In the genomic region with DNA sequence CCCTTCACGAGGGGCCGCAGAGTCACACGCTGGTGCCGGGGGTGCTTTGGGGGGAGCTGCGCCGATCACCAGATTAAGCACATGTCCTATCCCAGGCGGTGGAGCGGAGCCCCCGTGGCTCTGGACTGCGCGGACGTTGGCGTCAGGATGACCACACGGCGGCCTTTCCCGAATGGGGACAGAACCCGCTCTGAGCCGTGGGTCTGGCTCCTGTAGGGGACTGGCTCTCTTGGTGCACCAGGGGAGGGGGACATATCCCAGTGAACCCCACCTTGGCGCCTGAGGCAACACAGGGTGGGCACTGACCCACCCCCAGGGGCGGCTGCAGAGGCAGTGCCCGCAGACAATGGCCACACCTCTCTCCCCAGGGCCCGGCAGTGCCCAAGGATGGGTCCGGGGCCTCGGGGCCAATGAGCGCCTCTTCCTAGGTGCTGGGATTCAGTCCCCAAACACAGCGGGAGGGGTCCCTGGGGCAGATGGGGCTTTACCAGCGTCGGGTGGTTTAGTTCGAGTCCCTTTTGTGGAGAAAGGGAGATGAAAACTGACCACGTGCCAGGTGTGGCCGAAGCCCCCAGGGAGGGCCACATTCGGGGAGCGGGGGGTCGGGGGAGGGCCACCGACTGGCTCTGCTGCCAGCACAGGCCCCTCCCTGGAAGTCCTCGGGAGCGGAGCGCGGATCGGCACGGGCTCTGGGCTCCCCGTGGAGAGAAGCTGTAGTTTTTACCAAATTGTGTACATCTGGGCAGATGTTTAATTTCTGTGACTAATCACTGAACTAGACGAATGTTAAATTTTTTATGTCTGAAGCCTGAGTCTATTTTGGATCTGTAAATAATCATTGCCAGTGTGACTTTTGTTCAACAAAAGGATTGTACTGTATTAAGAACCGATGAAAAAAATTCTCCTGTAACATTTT, we compare ENCODE assay signal across 24 cellular contexts. TPM values are rescaled to one million over a fixed set of nuclear protein-coding genes. Genes with fewer than 3 reads are reported as not detected.
A peak's percentile ranks its signal among the peaks of the same experiment; 100 is the strongest.
DNase-seq lines count a peak whose midpoint lies in the region; ATAC-seq and TF ChIP-seq lines count a peak whose summit lies in the region.
"Had no signal": no experiment of that assay in that cellular context is flagged by ENCODE, and none has a peak within 500 bp of the region (broad histone marks: within the 10 kb centered on the region; RNA-seq: fewer than 3 reads in every experiment).

No MANE protein-coding gene starts in this region.

- H3K27ac ChIP-seq in heart left ventricle: peak overlapping the region in 10 of 12 donors; percentile 7 to 67 (median 40)
- no peak overlapping the region for H3K27ac ChIP-seq in SJSA1
- H3K27ac ChIP-seq in fibroblast of lung (ENCODE audit: insufficient read depth, low read length): no peak overlapping the region
- H3K27ac ChIP-seq in temporal lobe (ENCODE audit: low read depth, low read length): peak overlapping the region; percentile 36
- no peak overlapping the region for H3K27ac ChIP-seq in body of pancreas
- no peak overlapping the region for H3K27ac ChIP-seq in testis
- no peak overlapping the region; the same call in 1 of the 2 replicates for H3K27ac ChIP-seq in RWPE1
- H3K27ac ChIP-seq: epithelial cell of prostate, neural progenitor cell, uterus had no signal

- H3K4me1 ChIP-seq in heart left ventricle (peaks cover 0 to 44% (median 14%) of the 10 kb centered on the region in 12 donors), SJSA1 (replicated peaks) (peaks cover 17% of the 10 kb centered on the region), fibroblast of lung (ENCODE audit: control insufficient read depth, extremely low read depth, insufficient read depth, low read length) (peaks cover 3% of the 10 kb centered on the region), body of pancreas (no peaks in the 10 kb centered on the region), testis (no peaks in the 10 kb centered on the region)
- H3K4me1 ChIP-seq: neural progenitor cell, uterus had no signal

- DNase-seq in heart left ventricle (no peak), Right ventricle myocardium inferior (ENCODE audit: missing footprints) (no peak), SJSA1 (ENCODE audit: low read depth in 1 of 2, low spot score in 2 of 2) (peak; percentile 62 to 64), fibroblast of lung (ENCODE audit: low read depth in 2 of 2) (peak in 1 of 2 donors; percentile 83), body of pancreas (no peak), testis (no peak), RWPE1 (ENCODE audit: low spot score) (no peak)
- DNase-seq: activated B cell treated with CpG ODN at 0.5 μM for 24 hours; activated CD8-positive, alpha-beta memory T cell treated with anti-CD3 and anti-CD28 coated beads for 24 hours; aorta; hypothalamus; KBM-7; NCI-H1092; NCI-H2107; NCI-H524 treated with DMSO at 0.1 percent for 48 hours; SIG-M5; stimulated activated CD4-positive, alpha-beta T cell treated with anti-CD3 and anti-CD28 coated beads, Interleukin-15, amount 100 ng/mL, for 24 hours; stimulated activated naive CD8-positive, alpha-beta T cell treated with anti-CD3 and anti-CD28 coated beads, Interleukin-15, amount 100 ng/mL, for 72 hours; T-helper 2 cell; uterus had no signal

- H3K4me2 ChIP-seq in fibroblast of lung (ENCODE audit: extremely low read depth, insufficient read depth, low read length): peak overlapping the region; percentile 44
- H3K4me2 ChIP-seq: neural progenitor cell had no signal

- no peaks in the 10 kb centered on the region for H4K20me1 ChIP-seq in fibroblast of lung (ENCODE audit: control insufficient read depth, extremely low read depth, insufficient read depth, low read length)

- no peaks in the 10 kb centered on the region for H3K79me2 ChIP-seq in fibroblast of lung (ENCODE audit: control insufficient read depth, insufficient read depth, low read length)

- no peak for ATAC-seq in heart left ventricle
- no peak for ATAC-seq in Right ventricle myocardium inferior
- no peak for ATAC-seq in body of pancreas
- ATAC-seq: stimulated activated naive CD8-positive, alpha-beta T cell treated with anti-CD3 and anti-CD28 coated beads, Interleukin-15, amount 100 ng/mL, for 72 hours had no signal

- TF ChIP-seq POLR2A in heart left ventricle (IDR thresholded peaks at IDR 0.05): no peak
- no peak for TF ChIP-seq POLR2A in body of pancreas (IDR thresholded peaks at IDR 0.05)
- TF ChIP-seq POLR2A in testis (IDR thresholded peaks at IDR 0.05): no peak

- POLR2A ChIA-PET in RWPE1 (lab: Yijun Ruan, JAX; ENCODE audit: low non-redundant PET): no interaction called here

- no peak overlapping the region for H3K4me3 ChIP-seq in heart left ventricle
- H3K4me3 ChIP-seq in SJSA1: no peak overlapping the region
- H3K4me3 ChIP-seq in fibroblast of lung (replicated peaks in 1 of 4; ENCODE audit: control extremely low read depth in 1 of 4, insufficient read depth in 1 of 4, low read depth in 3 of 4, low read length in 4 of 4): no peak overlapping the region
- no peak overlapping the region for H3K4me3 ChIP-seq in body of pancreas
- H3K4me3 ChIP-seq in testis: no peak overlapping the region
- H3K4me3 ChIP-seq: coronary artery, neural progenitor cell, uterus had no signal

- H2AFZ ChIP-seq in fibroblast of lung (ENCODE audit: low read length): no peak overlapping the region
- H2AFZ ChIP-seq: neural progenitor cell had no signal

- H3K9ac ChIP-seq in fibroblast of lung (ENCODE audit: insufficient read depth, low read length): no peak overlapping the region
- H3K9ac ChIP-seq: neural progenitor cell had no signal

- H3K27me3 ChIP-seq in heart left ventricle (no peaks in the 10 kb centered on the region), SJSA1 (replicated peaks) (no peaks in the 10 kb centered on the region), fibroblast of lung (ENCODE audit: control insufficient read depth, insufficient read depth, low read length) (no peaks in the 10 kb centered on the region), body of pancreas (no peaks in the 10 kb centered on the region), testis (no peaks in the 10 kb centered on the region)
- H3K27me3 ChIP-seq: neural progenitor cell, uterus had no signal

- 76 to 86% (median 80%) methylated on average over 36 to 44 of the region's 44 CpGs for WGBS in heart left ventricle, 4 donors
- 91 to 93% methylated on average over 25 to 44 of the region's 44 CpGs for WGBS in body of pancreas, 2 donors
- WGBS in testis, 2 donors: 78 to 89% methylated on average over 34 to 44 of the region's 44 CpGs

- H3K9me3 ChIP-seq in heart left ventricle (no peaks in the 10 kb centered on the region), SJSA1 (replicated peaks) (no peaks in the 10 kb centered on the region), fibroblast of lung (ENCODE audit: control insufficient read depth, insufficient read depth, low read depth, low read length) (no peaks in the 10 kb centered on the region), body of pancreas (no peaks in the 10 kb centered on the region), testis (no peaks in the 10 kb centered on the region)
- H3K9me3 ChIP-seq: uterus had no signal

- TF ChIP-seq CTCF in heart left ventricle (IDR thresholded peaks at IDR 0.05) (no peak), fibroblast of lung (conservative IDR thresholded peaks at IDR 0.05 in 1 of 2, IDR thresholded peaks at IDR 0.05 in 1 of 2; ENCODE audit: low read depth in 1 of 2, low read length in 2 of 2) (no peak), body of pancreas (IDR thresholded peaks at IDR 0.05) (no peak), testis (IDR thresholded peaks at IDR 0.05) (no peak), RWPE1 (conservative IDR thresholded peaks at IDR 0.05; ENCODE audit: low read depth) (no peak)

- CTCF ChIA-PET in RWPE1 (lab: Yijun Ruan, JAX): no interaction called here

- intact Hi-C loops in heart left ventricle (cut with DNase I): loop anchor here in 3 of 10 donors (5.0 kb wide), 3 partner anchors 102 to 317 kb away; no protein-coding TSS in a partner anchor
- intact Hi-C loops in Right ventricle myocardium inferior (cut with DNase I): no loop called here
- intact Hi-C loops in body of pancreas (cut with DNase I): no loop called here
- intact Hi-C loops in testis (cut with DNase I; ENCODE audit: low total_unique reads): no loop called here

- peaks cover 0 to 60% (median 29%) of the 10 kb centered on the region in 9 donors for H3K36me3 ChIP-seq in heart left ventricle
- no peaks in the 10 kb centered on the region for H3K36me3 ChIP-seq in SJSA1
- H3K36me3 ChIP-seq in fibroblast of lung (ENCODE audit: control insufficient read depth, insufficient read depth, low read length): no peaks in the 10 kb centered on the region
- H3K36me3 ChIP-seq in body of pancreas (replicated peaks in 1 of 2; ENCODE audit: insufficient read depth in 1 of 2, low read depth in 2 of 2): no peaks in the 10 kb centered on the region
- no peaks in the 10 kb centered on the region for H3K36me3 ChIP-seq in testis (ENCODE audit: low read depth, missing control alignments)
- H3K36me3 ChIP-seq: neural progenitor cell, uterus had no signal

RNA-seq across cellular contexts. Expression of gene GRAMD4, which starts 58.9 kb away (rescaled TPM):
- total RNA-seq in heart left ventricle: 100 to 1,000 TPM in 2 of 9 donors, 10 to 100 TPM in 7; 31.2 to 122 (median 72.5) TPM
- polyA plus RNA-seq in heart left ventricle: 10 to 100 TPM; 22.4 to 53.2 TPM
- total RNA-seq in Right ventricle myocardium inferior: 80.0 TPM
- total RNA-seq in SJSA1 (2014; rRNA removed; shearing (Covaris generic)): 5.8 and 6.9 TPM in 2 replicates
- total RNA-seq in fibroblast of lung: 37.3 and 57.0 TPM in 2 replicates
- polyA plus RNA-seq in fibroblast of lung: 7.5 and 9.0 TPM in 2 replicates
- 6.5 and 7.6 TPM in 2 replicates for polyA plus RNA-seq in fibroblast of lung (2012)
- 8.5 and 14.8 TPM in 2 replicates for polyA minus RNA-seq in fibroblast of lung (ENCODE audit: low replicate concordance)
- total RNA-seq in temporal lobe: 48.7 TPM
- 10 to 100 TPM; 29.3 to 62.3 TPM for total RNA-seq in body of pancreas
- 10 to 100 TPM; 61.2 to 81.5 TPM for total RNA-seq in testis
- 20.8 TPM for polyA plus RNA-seq in testis (ENCODE audit: insufficient read depth, low read depth, low replicate concordance)

RNA-seq across cellular contexts. Expression of gene CERK, which starts 59.0 kb away (rescaled TPM):
- total RNA-seq in heart left ventricle (100 to 1,000 TPM in 1 of 9 donors, 10 to 100 TPM in 8; 52.6 to 125 (median 72.3) TPM), Right ventricle myocardium inferior (71.6 TPM), fibroblast of lung (24.9 and 28.2 TPM in 2 replicates), temporal lobe (32.9 TPM), body of pancreas (10 to 100 TPM; 33.6 to 46.4 TPM), testis (10 to 100 TPM; 14.0 to 17.0 TPM)
- polyA plus RNA-seq in heart left ventricle (100 to 1,000 TPM in 1 of 2 donors, 10 to 100 TPM in 1; 17.8 to 114 TPM), fibroblast of lung (19.5 and 23.8 TPM in 2 replicates), testis (ENCODE audit: insufficient read depth, low read depth, low replicate concordance) (21.3 TPM)
- 45.0 and 61.6 TPM in 2 replicates for total RNA-seq in SJSA1 (2014; rRNA removed; shearing (Covaris generic))
- 18.8 and 25.5 TPM in 2 replicates for polyA plus RNA-seq in fibroblast of lung (2012)
- polyA minus RNA-seq in fibroblast of lung (ENCODE audit: low replicate concordance): 40.7 and 44.1 TPM in 2 replicates

Comparison
In these comparisons a context has a peak if more than half of its experiments do, and no peak if none do; other contexts are left out.
1. DNase-seq: peak in SJSA1 (2 of 2); none in heart left ventricle (0 of 5), Right ventricle myocardium inferior (single experiment), body of pancreas (0 of 4), testis (single experiment) and RWPE1 (single experiment).
2. H3K27ac ChIP-seq: peak in heart left ventricle (10 of 12) and temporal lobe (single experiment); none in SJSA1 (single experiment), fibroblast of lung (single experiment), body of pancreas (0 of 4), testis (0 of 2) and RWPE1 (single experiment).